ENCODE assay signal across 9 cellular contexts in genomic region chr2:159209341-159210306, GRCh38.
DNase-seq lines count a peak whose midpoint lies in the region; ATAC-seq and TF ChIP-seq lines count a peak whose summit lies in the region.
"Had no signal": no experiment of that assay in that cellular context is flagged by ENCODE, and none has a peak within 500 bp of the region (broad histone marks: within the 10 kb centered on the region; RNA-seq: fewer than 3 reads in every experiment).

No MANE protein-coding gene starts in this region.

- peak overlapping the region; percentile 93 for H3K27ac ChIP-seq in thymus (ENCODE audit: low read depth)

- DNase-seq in activated CD4-positive, alpha-beta T cell treated with anti-CD3 and anti-CD28 coated beads for 36 hours, result peak; percentile 46
- no peak for DNase-seq in activated CD4-positive, alpha-beta T cell treated with anti-CD3 and anti-CD28 coated beads for 1 hour
- peak; percentile 43 for DNase-seq in activated naive CD8-positive, alpha-beta T cell treated with anti-CD3 and anti-CD28 coated beads, Interleukin-2, amount 10 ng/mL, durations not matched to agents 7 days and 5 days
- DNase-seq in BE2C (no peak), NCI-H1436 (lab: John Stamatoyannopoulos, UW) (no peak), dedifferentiated amniotic fluid mesenchymal stem cell (ENCODE audit: extremely low spot score) (no peak)
- DNase-seq: GOT3 had no signal

- H3K4me1 Mint-ChIP-seq in activated CD4-positive, alpha-beta T cell treated with anti-CD3 and anti-CD28 coated beads for 36 hours, result peaks cover 24% of the 10 kb centered on the region
- H3K4me1 Mint-ChIP-seq in activated naive CD8-positive, alpha-beta T cell treated with anti-CD3 and anti-CD28 coated beads, Interleukin-2, amount 10 ng/mL, durations not matched to agents 7 days and 5 days, result peaks cover 11% of the 10 kb centered on the region

- peak overlapping the region; percentile 13 for H3K4me3 Mint-ChIP-seq in activated CD4-positive, alpha-beta T cell treated with anti-CD3 and anti-CD28 coated beads for 36 hours
- H3K4me3 Mint-ChIP-seq in activated naive CD8-positive, alpha-beta T cell treated with anti-CD3 and anti-CD28 coated beads, Interleukin-2, amount 10 ng/mL, durations not matched to agents 7 days and 5 days, result peak overlapping the region; percentile 58

- H3K36me3 ChIP-seq in thymus (ENCODE audit: control insufficient read depth, insufficient read depth), result no peaks in the 10 kb centered on the region
- no peaks in the 10 kb centered on the region for H3K36me3 ChIP-seq in BE2C

- POLR2A ChIA-PET in activated CD4-positive, alpha-beta T cell treated with anti-CD3 and anti-CD28 coated beads for 36 hours (lab: Charles Lee), result no interaction called here
- POLR2A ChIA-PET in activated naive CD8-positive, alpha-beta T cell treated with anti-CD3 and anti-CD28 coated beads, Interleukin-2, amount 10 ng/mL, durations not matched to agents 7 days and 5 days (lab: Charles Lee), result interaction anchor here (1.0 kb wide), 1 partner anchor 16 kb away, joined by 3 read pairs; no protein-coding TSS in a partner anchor

- no peaks in the 10 kb centered on the region for H3K27me3 Mint-ChIP-seq in activated CD4-positive, alpha-beta T cell treated with anti-CD3 and anti-CD28 coated beads for 36 hours
- H3K27me3 Mint-ChIP-seq in activated naive CD8-positive, alpha-beta T cell treated with anti-CD3 and anti-CD28 coated beads, Interleukin-2, amount 10 ng/mL, durations not matched to agents 7 days and 5 days, result no peaks in the 10 kb centered on the region

- peak; percentile 85 for ATAC-seq in activated CD4-positive, alpha-beta T cell treated with anti-CD3 and anti-CD28 coated beads for 36 hours
- ATAC-seq in HG03432 (IDR thresholded peaks at IDR 0.05; ENCODE audit: unreplicated experiment), result peak; percentile 85
- peak; percentile 100 for ATAC-seq in activated naive CD8-positive, alpha-beta T cell treated with anti-CD3 and anti-CD28 coated beads, Interleukin-2, amount 10 ng/mL, durations not matched to agents 7 days and 5 days (ENCODE audit: low read depth)

- no peak for TF ChIP-seq CTCF in BE2C (IDR thresholded peaks at IDR 0.05; ENCODE audit: low read depth, low read length)

- CTCF ChIA-PET in activated CD4-positive, alpha-beta T cell treated with anti-CD3 and anti-CD28 coated beads for 36 hours (lab: Charles Lee), result interaction anchor here (0.9 to 1.1 kb wide), 2 partner anchors 12 to 62 kb away, joined by 3 read pairs; no protein-coding TSS in a partner anchor

- peak overlapping the region; percentile 21 for H3K27ac Mint-ChIP-seq in activated CD4-positive, alpha-beta T cell treated with anti-CD3 and anti-CD28 coated beads for 36 hours
- no peak overlapping the region for H3K27ac Mint-ChIP-seq in activated naive CD8-positive, alpha-beta T cell treated with anti-CD3 and anti-CD28 coated beads, Interleukin-2, amount 10 ng/mL, durations not matched to agents 7 days and 5 days

- H3K4me1 ChIP-seq in thymus (ENCODE audit: control insufficient read depth, insufficient read depth, low read length) (peaks cover 18% of the 10 kb centered on the region), BE2C (no peaks in the 10 kb centered on the region)

- H3K36me3 Mint-ChIP-seq in activated CD4-positive, alpha-beta T cell treated with anti-CD3 and anti-CD28 coated beads for 36 hours (ENCODE audit: low read depth), result no peaks in the 10 kb centered on the region
- H3K36me3 Mint-ChIP-seq in activated naive CD8-positive, alpha-beta T cell treated with anti-CD3 and anti-CD28 coated beads, Interleukin-2, amount 10 ng/mL, durations not matched to agents 7 days and 5 days, result no peaks in the 10 kb centered on the region

- no peaks in the 10 kb centered on the region for H3K9me3 ChIP-seq in thymus (ENCODE audit: control insufficient read depth)
- no peaks in the 10 kb centered on the region for H3K9me3 ChIP-seq in BE2C

- no peaks in the 10 kb centered on the region for H3K27me3 ChIP-seq in thymus (ENCODE audit: control insufficient read depth, insufficient read depth)
- no peaks in the 10 kb centered on the region for H3K27me3 ChIP-seq in BE2C

- intact Hi-C loops in activated CD4-positive, alpha-beta T cell treated with anti-CD3 and anti-CD28 coated beads for 36 hours (cut with DNase I, micrococcal nuclease), result no loop called here

- no peak overlapping the region for H3K4me3 ChIP-seq in thymus (ENCODE audit: low read length)
- no peak overlapping the region for H3K4me3 ChIP-seq in BE2C (ENCODE audit: low read depth, low read length)

- no peaks in the 10 kb centered on the region for H3K9me3 Mint-ChIP-seq in activated CD4-positive, alpha-beta T cell treated with anti-CD3 and anti-CD28 coated beads for 36 hours (ENCODE audit: low read depth)
- no peaks in the 10 kb centered on the region for H3K9me3 Mint-ChIP-seq in activated naive CD8-positive, alpha-beta T cell treated with anti-CD3 and anti-CD28 coated beads, Interleukin-2, amount 10 ng/mL, durations not matched to agents 7 days and 5 days

- 74% methylated on average over 15 of the region's 15 CpGs for WGBS in thymus

Comparison
In these comparisons a context has a peak if more than half of its experiments do, and no peak if none do; other contexts are left out.
1. DNase-seq: peak in activated CD4-positive, alpha-beta T cell treated with anti-CD3 and anti-CD28 coated beads for 36 hours (single experiment) and activated naive CD8-positive, alpha-beta T cell treated with anti-CD3 and anti-CD28 coated beads, Interleukin-2, amount 10 ng/mL, durations not matched to agents 7 days and 5 days (single experiment); none in activated CD4-positive, alpha-beta T cell treated with anti-CD3 and anti-CD28 coated beads for 1 hour (single experiment), BE2C (single experiment), NCI-H1436 (single experiment) and dedifferentiated amniotic fluid mesenchymal stem cell (single experiment).
2. Peak in every context shown above with its lines, with median percentiles within 50 percentile points of each other: ATAC-seq.